ENCODE assay signal across 12 cellular contexts in the genomic region with DNA sequence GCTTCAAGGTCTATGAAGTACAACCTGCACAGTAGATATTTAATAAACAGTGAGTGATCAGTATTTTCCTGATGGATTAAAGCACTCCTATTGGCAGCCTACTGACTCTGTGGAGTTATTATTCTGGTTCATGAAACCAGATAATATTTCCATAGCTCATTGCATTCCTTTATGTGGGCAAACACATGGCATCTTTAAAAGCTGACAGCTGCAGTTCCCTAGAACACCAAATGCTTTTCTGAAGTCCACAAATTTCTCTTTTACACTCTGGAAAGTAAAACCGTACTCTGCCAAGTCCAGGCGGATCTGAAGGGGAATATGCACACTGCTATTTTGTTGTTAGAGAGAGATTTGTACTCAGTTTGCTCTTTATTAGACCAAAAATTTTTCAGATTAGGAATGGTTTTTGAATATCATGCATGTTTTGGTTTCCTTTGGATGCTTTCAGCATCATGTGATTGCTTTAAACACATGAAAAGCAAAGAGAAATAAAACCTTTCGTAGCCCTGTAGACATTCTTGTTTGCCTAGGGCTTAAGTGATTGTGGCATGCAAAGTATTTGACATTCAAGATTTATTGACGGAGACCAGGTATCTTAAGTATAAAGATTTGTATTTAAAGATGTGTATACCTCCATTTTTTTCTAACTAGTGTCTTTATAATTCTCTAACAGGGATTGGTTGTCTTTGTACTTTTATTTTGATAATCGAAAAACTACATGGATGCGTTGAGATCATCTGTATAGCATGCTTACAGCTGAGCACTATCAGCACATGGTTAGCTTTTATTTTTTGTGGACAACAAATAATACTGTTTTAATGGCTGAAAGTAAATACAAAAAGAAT. TPM values are rescaled to one million over a fixed set of nuclear protein-coding genes. Genes with fewer than 3 reads are reported as not detected.
DNase-seq lines count a peak whose midpoint lies in the region; ATAC-seq and TF ChIP-seq lines count a peak whose summit lies in the region.
"Had no signal": no experiment of that assay in that cellular context is flagged by ENCODE, and none has a peak within 500 bp of the region (broad histone marks: within the 10 kb centered on the region; RNA-seq: fewer than 3 reads in every experiment).

No MANE protein-coding gene starts in this region.

- no peak for ATAC-seq in HG02623 (IDR thresholded peaks at IDR 0.05; ENCODE audit: unreplicated experiment)

- H3K36me3 ChIP-seq in mammary epithelial cell (ENCODE audit: insufficient read depth, low read length), result no peaks in the 10 kb centered on the region

- peaks cover 2% of the 10 kb centered on the region for H4K20me1 ChIP-seq in mammary epithelial cell (ENCODE audit: insufficient read depth, low read length)

- H3K4me3 Mint-ChIP-seq in osteocyte (ENCODE audit: unreplicated experiment), result peak overlapping the region; percentile 2
- H3K4me3 Mint-ChIP-seq: activated naive CD4-positive, alpha-beta T cell treated with anti-CD3 and anti-CD28 coated beads, Interleukin-2, amount 50 U/mL, for 24 hours; CD14-positive monocyte had no signal

- no TSS peak for BruUV-seq in mammary epithelial cell (replicated peaks; lab: Mats Ljungman, UMichigan)

- intact Hi-C loops in mammary epithelial cell (cut with micrococcal nuclease), result no loop called here

- no peak overlapping the region for H3K4me3 ChIP-seq in mammary epithelial cell (replicated peaks in 1 of 3; ENCODE audit: insufficient read depth in 1 of 3, low read depth in 2 of 3, low read length in 3 of 3)

- CTCF ChIA-PET in mammary epithelial cell (lab: Charles Lee; ENCODE audit: low non-redundant PET), result no interaction called here

- H3K27me3 ChIP-seq in mammary epithelial cell (ENCODE audit: insufficient read depth, low read length), result no peaks in the 10 kb centered on the region

- H3K27ac Mint-ChIP-seq in osteocyte (ENCODE audit: unreplicated experiment), result peak overlapping the region; percentile 82
- H3K27ac Mint-ChIP-seq: activated naive CD4-positive, alpha-beta T cell treated with anti-CD3 and anti-CD28 coated beads, Interleukin-2, amount 50 U/mL, for 24 hours had no signal

- no peaks in the 10 kb centered on the region for H3K4me1 ChIP-seq in mammary epithelial cell (ENCODE audit: insufficient read depth, low read length)

- TF ChIP-seq CTCF in osteocyte (IDR thresholded peaks at IDR 0.05) (no peak), mammary epithelial cell (conservative IDR thresholded peaks at IDR 0.05 in 1 of 2, IDR thresholded peaks at IDR 0.05 in 1 of 2; ENCODE audit: extremely low read depth in 1 of 2, insufficient read depth in 1 of 2, low read depth in 1 of 2, low read length in 2 of 2) (no peak)

- H2AFZ ChIP-seq in mammary epithelial cell (ENCODE audit: low read depth, low read length), result no peak overlapping the region

- in situ Hi-C loops in mammary epithelial cell (cut with MboI; ENCODE audit: low sequenced_read_pairs in 2 of 2), result no loop called here

- no peaks in the 10 kb centered on the region for H3K9me3 ChIP-seq in mammary epithelial cell (replicated peaks; ENCODE audit: insufficient read depth, low read length)

- H3K27ac ChIP-seq in angular gyrus (ENCODE audit: low read depth, low read length) (peak overlapping the region; percentile 4), mammary epithelial cell (ENCODE audit: insufficient read depth, low read depth, low read length) (no peak overlapping the region)

- H3K9ac ChIP-seq in mammary epithelial cell (ENCODE audit: insufficient read depth, low read length), result no peak overlapping the region

- peaks cover 60% of the 10 kb centered on the region for H3K4me1 Mint-ChIP-seq in osteocyte (ENCODE audit: unreplicated experiment)

- no peaks in the 10 kb centered on the region for H3K9me3 Mint-ChIP-seq in osteocyte (ENCODE audit: unreplicated experiment)
- H3K9me3 Mint-ChIP-seq: activated naive CD4-positive, alpha-beta T cell treated with anti-CD3 and anti-CD28 coated beads, Interleukin-2, amount 50 U/mL, for 24 hours had no signal

- dilution Hi-C loops in mammary epithelial cell (cut with HindIII; ENCODE audit: low sequenced_read_pairs), result no loop called here

- no peaks in the 10 kb centered on the region for H3K27me3 Mint-ChIP-seq in osteocyte (ENCODE audit: unreplicated experiment)
- H3K27me3 Mint-ChIP-seq: activated naive CD4-positive, alpha-beta T cell treated with anti-CD3 and anti-CD28 coated beads, Interleukin-2, amount 50 U/mL, for 24 hours had no signal

- H3K4me2 ChIP-seq in mammary epithelial cell (ENCODE audit: insufficient read depth, low read depth, low read length), result no peak overlapping the region

- WGBS in mammary epithelial cell (ENCODE audit: low coverage, missing lambda C conversion rate), result 40% methylated on average over 6 of the region's 6 CpGs

- H3K36me3 Mint-ChIP-seq in osteocyte (ENCODE audit: unreplicated experiment), result peaks cover 15% of the 10 kb centered on the region

- H3K79me2 ChIP-seq in mammary epithelial cell (ENCODE audit: insufficient read depth, low read length), result peaks cover 97% of the 10 kb centered on the region

- peak; percentile 77 for DNase-seq in DMS153 treated with DMSO at 0.1 percent for 48 hours (lab: John Stamatoyannopoulos, UW; ENCODE audit: unreplicated experiment)
- DNase-seq in NCI-H1930 (lab: John Stamatoyannopoulos, UW), result peak; percentile 54 to 73
- no peak for DNase-seq in osteocyte (ENCODE audit: extremely low spot score, unreplicated experiment)
- no peak for DNase-seq in retina
- DNase-seq in mammary epithelial cell, result no peak
- no peak for DNase-seq in medulla oblongata (ENCODE audit: extremely low spot score)
- DNase-seq: activated CD4-positive, alpha-beta T cell treated with anti-CD3 and anti-CD28 coated beads, Interleukin-2, amount 50 U/mL, for 48 hours; nucleus accumbens had no signal

RNA-seq across cellular contexts. Expression of a gene that starts 19.5 kb away (rescaled TPM):
- total RNA-seq in osteocyte (82.9 and 90.5 TPM in 2 replicates), mammary epithelial cell (10 to 100 TPM; 66.0 to 67.6 TPM)
- polyA plus RNA-seq in mammary epithelial cell, result 34.8 TPM
- 53.9 TPM for polyA minus RNA-seq in mammary epithelial cell

Comparison
In these comparisons a context has a peak if more than half of its experiments do, and no peak if none do; other contexts are left out.
1. DNase-seq: peak in DMS153 treated with DMSO at 0.1 percent for 48 hours (single experiment) and NCI-H1930 (2 of 2); none in osteocyte (single experiment), retina (single experiment), mammary epithelial cell (single experiment) and medulla oblongata (single experiment).